ENCODE assay signal across 1 cellular context in the genomic region with DNA sequence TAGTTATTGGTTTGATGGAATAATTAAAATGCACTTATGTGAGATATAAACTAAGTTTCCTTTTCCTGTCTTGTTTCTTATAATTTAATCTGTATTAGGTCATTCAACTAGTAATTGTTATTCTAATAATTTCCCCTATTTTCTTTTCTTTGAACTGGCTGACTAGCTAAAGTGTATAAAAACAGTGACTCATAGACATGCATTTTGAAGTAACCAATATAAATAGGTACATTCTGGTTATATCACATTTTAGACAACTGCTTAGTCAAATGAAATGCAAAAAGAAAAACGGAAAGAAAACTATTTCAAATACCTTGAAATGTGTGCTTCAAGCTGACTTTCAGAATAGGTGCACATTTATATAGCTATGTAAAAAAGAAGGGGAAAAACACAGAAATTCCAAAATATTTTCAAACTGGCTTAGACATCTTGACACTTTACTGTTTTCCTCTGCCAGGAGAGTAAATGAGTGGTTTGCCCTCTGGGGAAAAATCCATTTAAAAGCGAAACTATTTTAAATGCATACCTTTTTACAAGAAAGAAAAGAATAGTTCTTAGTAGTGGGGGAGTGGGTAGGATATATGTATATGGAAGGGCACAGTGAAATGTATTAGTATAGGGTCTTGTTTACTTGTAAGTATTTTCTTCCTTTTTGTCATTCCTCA.
TF ChIP-seq lines count a peak whose summit lies in the region.

No MANE protein-coding gene starts in this region.

TF ChIP-seq in HEK293, 187 proteins besides CTCF, POLR2A, EP300 and RAD21 (continued from another document):
- TF ChIP-seq ZNF530 (tag by site-specific recombination; IDR thresholded peaks at IDR 0.05; ENCODE audit: low read depth) (no peak), ZFP41 (tag by site-specific recombination; IDR thresholded peaks at IDR 0.05; ENCODE audit: borderline replicate concordance) (no peak)
TF ChIP-seq in HEK293: peak in this region for 1.
